In the genomic region with DNA sequence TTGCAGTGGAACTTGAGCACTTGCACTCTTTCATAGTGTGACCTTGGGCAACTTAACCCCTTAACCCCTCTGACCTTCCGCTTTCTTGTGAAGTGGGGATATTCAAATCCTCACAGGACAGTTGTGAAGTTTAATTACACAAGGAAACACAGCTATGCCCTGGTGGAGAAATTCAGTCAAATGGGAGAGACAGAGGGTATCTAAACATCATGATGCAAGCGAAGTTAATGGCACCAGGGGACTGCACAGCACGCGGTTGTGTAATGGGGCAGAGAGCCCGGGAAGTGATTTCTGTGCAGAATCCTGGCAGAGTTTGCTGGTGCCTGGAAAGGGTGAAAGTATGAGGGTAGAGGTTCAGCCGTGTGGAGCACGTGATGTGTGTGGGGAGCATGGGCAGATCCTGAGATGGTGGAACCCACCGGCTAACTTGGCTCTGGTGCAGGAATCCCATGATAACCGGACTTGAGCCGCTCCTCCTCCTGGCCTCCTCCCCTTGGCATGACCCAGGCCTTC, we compare ENCODE assay signal across 1 cellular context.
TF ChIP-seq lines count a peak whose summit lies in the region.

No MANE protein-coding gene starts in this region.

TF ChIP-seq in HepG2, 621 proteins besides CTCF, POLR2A, EP300 and RAD21 (continued from another document):
- TF ChIP-seq ZNF556 (CRISPR knock-in tag; IDR thresholded peaks at IDR 0.05; ENCODE audit: borderline replicate concordance) (0 out of 2 replicates have a peak, but pooled peaks have one; percentile 19), NR2F1 (CRISPR knock-in tag; IDR thresholded peaks at IDR 0.05) (peak in 1 of 2 experiments; percentile 35; a peak in 2 of 4 replicates), KAT8 (CRISPR knock-in tag; IDR thresholded peaks at IDR 0.05) (0 out of 2 replicates have a peak, but pooled peaks have one; percentile 21), SMAD1 (CRISPR knock-in tag; IDR thresholded peaks at IDR 0.05; ENCODE audit: borderline replicate concordance, low read depth) (no peak), ZNF652 (CRISPR knock-in tag; IDR thresholded peaks at IDR 0.05; ENCODE audit: borderline replicate concordance, low read depth) (peak; percentile 80), ZNF441 (CRISPR knock-in tag; IDR thresholded peaks at IDR 0.05; ENCODE audit: borderline replicate concordance) (no peak), ZNF292 (CRISPR knock-in tag; IDR thresholded peaks at IDR 0.05; ENCODE audit: borderline replicate concordance, low read depth) (peak; percentile 16; the same call in 1 of the 2 replicates), NONO (IDR thresholded peaks at IDR 0.05) (no peak), NONO (CRISPR knock-in tag; conservative IDR thresholded peaks at IDR 0.05) (0 out of 2 replicates have a peak, but pooled peaks have one; percentile 5), KDM4B (CRISPR knock-in tag; IDR thresholded peaks at IDR 0.05) (no peak), GATAD2A (CRISPR knock-in tag; IDR thresholded peaks at IDR 0.05) (peak; percentile 56; the same call in 1 of the 2 replicates), TARDBP (CRISPR knock-in tag; IDR thresholded peaks at IDR 0.05) (no peak), TEAD3 (CRISPR knock-in tag; optimal IDR thresholded peaks at IDR 0.05; ENCODE audit: borderline replicate concordance) (peak; percentile 5), ADNP (CRISPR knock-in tag; IDR thresholded peaks at IDR 0.05) (no peak), ZNF263 (CRISPR knock-in tag; IDR thresholded peaks at IDR 0.05) (peak; percentile 78), ZFP36L1 (CRISPR knock-in tag; IDR thresholded peaks at IDR 0.05) (no peak), RXRB (CRISPR knock-in tag; IDR thresholded peaks at IDR 0.05; ENCODE audit: borderline replicate concordance) (no peak), HDAC2 (CRISPR knock-in tag; IDR thresholded peaks at IDR 0.05) (peak; percentile 32; the same call in 1 of the 2 replicates), KDM2A (CRISPR knock-in tag; IDR thresholded peaks at IDR 0.05; ENCODE audit: borderline replicate concordance, low read depth) (0 out of 2 replicates have a peak, but pooled peaks have one; percentile 21), MIXL1 (CRISPR knock-in tag; IDR thresholded peaks at IDR 0.05) (no peak; the same call in 1 of the 2 replicates), NR2F6 (IDR thresholded peaks at IDR 0.05) (peak; percentile 53), NR2F6 (CRISPR knock-in tag; IDR thresholded peaks at IDR 0.05) (peak; percentile 52; the same call in 1 of the 2 replicates), SMAD3 (CRISPR knock-in tag; IDR thresholded peaks at IDR 0.05) (peak; percentile 66; the same call in 1 of the 2 replicates), NAIF1 (CRISPR knock-in tag; IDR thresholded peaks at IDR 0.05; ENCODE audit: borderline replicate concordance) (no peak), ZNF644 (CRISPR knock-in tag; IDR thresholded peaks at IDR 0.05; ENCODE audit: low read depth) (peak; percentile 87), ZNF496 (CRISPR knock-in tag; IDR thresholded peaks at IDR 0.05; ENCODE audit: insufficient replicate concordance) (no peak), NCOA1 (CRISPR knock-in tag; IDR thresholded peaks at IDR 0.05) (0 out of 2 replicates have a peak, but pooled peaks have one; percentile 67), RARA (CRISPR knock-in tag; IDR thresholded peaks at IDR 0.05) (0 out of 2 replicates have a peak, but pooled peaks have one; percentile 18), NFKB2 (CRISPR knock-in tag; IDR thresholded peaks at IDR 0.05; ENCODE audit: borderline replicate concordance) (no peak), ZNF660 (CRISPR knock-in tag; IDR thresholded peaks at IDR 0.05; ENCODE audit: borderline replicate concordance, low read depth) (no peak), GFI1 (CRISPR knock-in tag; IDR thresholded peaks at IDR 0.05; ENCODE audit: borderline replicate concordance) (peak; percentile 45; the same call in 1 of the 2 replicates), HNF4A (CRISPR knock-in tag; IDR thresholded peaks at IDR 0.05) (peak; percentile 8; the same call in 1 of the 2 replicates), ZNF577 (CRISPR knock-in tag; IDR thresholded peaks at IDR 0.05; ENCODE audit: borderline replicate concordance, low read depth) (no peak), HMG20A (CRISPR knock-in tag; IDR thresholded peaks at IDR 0.05; ENCODE audit: borderline replicate concordance) (0 out of 2 replicates have a peak, but pooled peaks have one; percentile 32), ZNF788 (CRISPR knock-in tag; IDR thresholded peaks at IDR 0.05; ENCODE audit: borderline replicate concordance) (peak; percentile 51)
- TF ChIP-seq, protein P1, sequence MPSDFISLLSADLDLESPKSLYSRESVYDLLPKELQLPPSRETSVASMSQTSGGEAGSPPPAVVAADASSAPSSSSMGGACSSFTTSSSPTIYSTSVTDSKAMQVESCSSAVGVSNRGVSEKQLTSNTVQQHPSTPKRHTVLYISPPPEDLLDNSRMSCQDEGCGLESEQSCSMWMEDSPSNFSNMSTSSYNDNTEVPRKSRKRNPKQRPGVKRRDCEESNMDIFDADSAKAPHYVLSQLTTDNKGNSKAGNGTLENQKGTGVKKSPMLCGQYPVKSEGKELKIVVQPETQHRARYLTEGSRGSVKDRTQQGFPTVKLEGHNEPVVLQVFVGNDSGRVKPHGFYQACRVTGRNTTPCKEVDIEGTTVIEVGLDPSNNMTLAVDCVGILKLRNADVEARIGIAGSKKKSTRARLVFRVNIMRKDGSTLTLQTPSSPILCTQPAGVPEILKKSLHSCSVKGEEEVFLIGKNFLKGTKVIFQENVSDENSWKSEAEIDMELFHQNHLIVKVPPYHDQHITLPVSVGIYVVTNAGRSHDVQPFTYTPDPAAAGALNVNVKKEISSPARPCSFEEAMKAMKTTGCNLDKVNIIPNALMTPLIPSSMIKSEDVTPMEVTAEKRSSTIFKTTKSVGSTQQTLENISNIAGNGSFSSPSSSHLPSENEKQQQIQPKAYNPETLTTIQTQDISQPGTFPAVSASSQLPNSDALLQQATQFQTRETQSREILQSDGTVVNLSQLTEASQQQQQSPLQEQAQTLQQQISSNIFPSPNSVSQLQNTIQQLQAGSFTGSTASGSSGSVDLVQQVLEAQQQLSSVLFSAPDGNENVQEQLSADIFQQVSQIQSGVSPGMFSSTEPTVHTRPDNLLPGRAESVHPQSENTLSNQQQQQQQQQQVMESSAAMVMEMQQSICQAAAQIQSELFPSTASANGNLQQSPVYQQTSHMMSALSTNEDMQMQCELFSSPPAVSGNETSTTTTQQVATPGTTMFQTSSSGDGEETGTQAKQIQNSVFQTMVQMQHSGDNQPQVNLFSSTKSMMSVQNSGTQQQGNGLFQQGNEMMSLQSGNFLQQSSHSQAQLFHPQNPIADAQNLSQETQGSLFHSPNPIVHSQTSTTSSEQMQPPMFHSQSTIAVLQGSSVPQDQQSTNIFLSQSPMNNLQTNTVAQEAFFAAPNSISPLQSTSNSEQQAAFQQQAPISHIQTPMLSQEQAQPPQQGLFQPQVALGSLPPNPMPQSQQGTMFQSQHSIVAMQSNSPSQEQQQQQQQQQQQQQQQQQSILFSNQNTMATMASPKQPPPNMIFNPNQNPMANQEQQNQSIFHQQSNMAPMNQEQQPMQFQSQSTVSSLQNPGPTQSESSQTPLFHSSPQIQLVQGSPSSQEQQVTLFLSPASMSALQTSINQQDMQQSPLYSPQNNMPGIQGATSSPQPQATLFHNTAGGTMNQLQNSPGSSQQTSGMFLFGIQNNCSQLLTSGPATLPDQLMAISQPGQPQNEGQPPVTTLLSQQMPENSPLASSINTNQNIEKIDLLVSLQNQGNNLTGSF (CRISPR knock-in tag; IDR thresholded peaks at IDR 0.05) = no peak
- TF ChIP-seq, protein P2, sequence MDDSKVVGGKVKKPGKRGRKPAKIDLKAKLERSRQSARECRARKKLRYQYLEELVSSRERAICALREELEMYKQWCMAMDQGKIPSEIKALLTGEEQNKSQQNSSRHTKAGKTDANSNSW (CRISPR knock-in tag; IDR thresholded peaks at IDR 0.05; ENCODE audit: borderline replicate concordance) = no peak
- TF ChIP-seq, protein P3, sequence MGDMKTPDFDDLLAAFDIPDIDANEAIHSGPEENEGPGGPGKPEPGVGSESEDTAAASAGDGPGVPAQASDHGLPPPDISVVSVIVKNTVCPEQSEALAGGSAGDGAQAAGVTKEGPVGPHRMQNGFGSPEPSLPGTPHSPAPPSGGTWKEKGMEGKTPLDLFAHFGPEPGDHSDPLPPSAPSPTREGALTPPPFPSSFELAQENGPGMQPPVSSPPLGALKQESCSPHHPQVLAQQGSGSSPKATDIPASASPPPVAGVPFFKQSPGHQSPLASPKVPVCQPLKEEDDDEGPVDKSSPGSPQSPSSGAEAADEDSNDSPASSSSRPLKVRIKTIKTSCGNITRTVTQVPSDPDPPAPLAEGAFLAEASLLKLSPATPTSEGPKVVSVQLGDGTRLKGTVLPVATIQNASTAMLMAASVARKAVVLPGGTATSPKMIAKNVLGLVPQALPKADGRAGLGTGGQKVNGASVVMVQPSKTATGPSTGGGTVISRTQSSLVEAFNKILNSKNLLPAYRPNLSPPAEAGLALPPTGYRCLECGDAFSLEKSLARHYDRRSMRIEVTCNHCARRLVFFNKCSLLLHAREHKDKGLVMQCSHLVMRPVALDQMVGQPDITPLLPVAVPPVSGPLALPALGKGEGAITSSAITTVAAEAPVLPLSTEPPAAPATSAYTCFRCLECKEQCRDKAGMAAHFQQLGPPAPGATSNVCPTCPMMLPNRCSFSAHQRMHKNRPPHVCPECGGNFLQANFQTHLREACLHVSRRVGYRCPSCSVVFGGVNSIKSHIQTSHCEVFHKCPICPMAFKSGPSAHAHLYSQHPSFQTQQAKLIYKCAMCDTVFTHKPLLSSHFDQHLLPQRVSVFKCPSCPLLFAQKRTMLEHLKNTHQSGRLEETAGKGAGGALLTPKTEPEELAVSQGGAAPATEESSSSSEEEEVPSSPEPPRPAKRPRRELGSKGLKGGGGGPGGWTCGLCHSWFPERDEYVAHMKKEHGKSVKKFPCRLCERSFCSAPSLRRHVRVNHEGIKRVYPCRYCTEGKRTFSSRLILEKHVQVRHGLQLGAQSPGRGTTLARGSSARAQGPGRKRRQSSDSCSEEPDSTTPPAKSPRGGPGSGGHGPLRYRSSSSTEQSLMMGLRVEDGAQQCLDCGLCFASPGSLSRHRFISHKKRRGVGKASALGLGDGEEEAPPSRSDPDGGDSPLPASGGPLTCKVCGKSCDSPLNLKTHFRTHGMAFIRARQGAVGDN (CRISPR knock-in tag; IDR thresholded peaks at IDR 0.05) = peak; percentile 83
- TF ChIP-seq, protein P4, sequence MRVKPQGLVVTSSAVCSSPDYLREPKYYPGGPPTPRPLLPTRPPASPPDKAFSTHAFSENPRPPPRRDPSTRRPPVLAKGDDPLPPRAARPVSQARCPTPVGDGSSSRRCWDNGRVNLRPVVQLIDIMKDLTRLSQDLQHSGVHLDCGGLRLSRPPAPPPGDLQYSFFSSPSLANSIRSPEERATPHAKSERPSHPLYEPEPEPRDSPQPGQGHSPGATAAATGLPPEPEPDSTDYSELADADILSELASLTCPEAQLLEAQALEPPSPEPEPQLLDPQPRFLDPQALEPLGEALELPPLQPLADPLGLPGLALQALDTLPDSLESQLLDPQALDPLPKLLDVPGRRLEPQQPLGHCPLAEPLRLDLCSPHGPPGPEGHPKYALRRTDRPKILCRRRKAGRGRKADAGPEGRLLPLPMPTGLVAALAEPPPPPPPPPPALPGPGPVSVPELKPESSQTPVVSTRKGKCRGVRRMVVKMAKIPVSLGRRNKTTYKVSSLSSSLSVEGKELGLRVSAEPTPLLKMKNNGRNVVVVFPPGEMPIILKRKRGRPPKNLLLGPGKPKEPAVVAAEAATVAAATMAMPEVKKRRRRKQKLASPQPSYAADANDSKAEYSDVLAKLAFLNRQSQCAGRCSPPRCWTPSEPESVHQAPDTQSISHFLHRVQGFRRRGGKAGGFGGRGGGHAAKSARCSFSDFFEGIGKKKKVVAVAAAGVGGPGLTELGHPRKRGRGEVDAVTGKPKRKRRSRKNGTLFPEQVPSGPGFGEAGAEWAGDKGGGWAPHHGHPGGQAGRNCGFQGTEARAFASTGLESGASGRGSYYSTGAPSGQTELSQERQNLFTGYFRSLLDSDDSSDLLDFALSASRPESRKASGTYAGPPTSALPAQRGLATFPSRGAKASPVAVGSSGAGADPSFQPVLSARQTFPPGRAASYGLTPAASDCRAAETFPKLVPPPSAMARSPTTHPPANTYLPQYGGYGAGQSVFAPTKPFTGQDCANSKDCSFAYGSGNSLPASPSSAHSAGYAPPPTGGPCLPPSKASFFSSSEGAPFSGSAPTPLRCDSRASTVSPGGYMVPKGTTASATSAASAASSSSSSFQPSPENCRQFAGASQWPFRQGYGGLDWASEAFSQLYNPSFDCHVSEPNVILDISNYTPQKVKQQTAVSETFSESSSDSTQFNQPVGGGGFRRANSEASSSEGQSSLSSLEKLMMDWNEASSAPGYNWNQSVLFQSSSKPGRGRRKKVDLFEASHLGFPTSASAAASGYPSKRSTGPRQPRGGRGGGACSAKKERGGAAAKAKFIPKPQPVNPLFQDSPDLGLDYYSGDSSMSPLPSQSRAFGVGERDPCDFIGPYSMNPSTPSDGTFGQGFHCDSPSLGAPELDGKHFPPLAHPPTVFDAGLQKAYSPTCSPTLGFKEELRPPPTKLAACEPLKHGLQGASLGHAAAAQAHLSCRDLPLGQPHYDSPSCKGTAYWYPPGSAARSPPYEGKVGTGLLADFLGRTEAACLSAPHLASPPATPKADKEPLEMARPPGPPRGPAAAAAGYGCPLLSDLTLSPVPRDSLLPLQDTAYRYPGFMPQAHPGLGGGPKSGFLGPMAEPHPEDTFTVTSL (CRISPR knock-in tag; IDR thresholded peaks at IDR 0.05; ENCODE audit: borderline replicate concordance) = no peak
